Comparison of ENCODE assay signal across 8 cellular contexts in genomic region chr12:122895290-122895689, GRCh38. TPM values are rescaled to one million over a fixed set of nuclear protein-coding genes. Genes with fewer than 3 reads are reported as not detected.
DNase-seq lines count a peak whose midpoint lies in the region; ATAC-seq and TF ChIP-seq lines count a peak whose summit lies in the region.

No MANE protein-coding gene starts in this region.

- intact Hi-C loops in Right ventricle myocardium superior (cut with DNase I): no loop called here

- ATAC-seq in Right ventricle myocardium superior (ENCODE audit: poor library complexity): peak; percentile 21
- no peak for ATAC-seq in GM18861 (IDR thresholded peaks at IDR 0.05; ENCODE audit: unreplicated experiment)
- ATAC-seq in GM21447 (IDR thresholded peaks at IDR 0.05; ENCODE audit: unreplicated experiment): no peak
- ATAC-seq in GM21723 (IDR thresholded peaks at IDR 0.05; ENCODE audit: unreplicated experiment): no peak
- no peak for ATAC-seq in GM18909 (IDR thresholded peaks at IDR 0.05; ENCODE audit: poor library complexity, unreplicated experiment)

- TF ChIP-seq CTCF in GM12864 (IDR thresholded peaks at IDR 0.05; ENCODE audit: low read depth, low read length, missing control alignments): no peak
- no peak for TF ChIP-seq CTCF in WI38 (IDR thresholded peaks at IDR 0.05; ENCODE audit: low read depth, low read length)
- TF ChIP-seq CTCF in retinal pigment epithelial cell (conservative IDR thresholded peaks at IDR 0.05; ENCODE audit: low read depth, low read length): no peak

- H3K4me3 ChIP-seq in GM12864 (ENCODE audit: low read depth, low read length) (peak overlapping the region; percentile 54), WI38 (ENCODE audit: low read depth, low read length) (peak overlapping the region; percentile 99), retinal pigment epithelial cell (ENCODE audit: low read length) (peak overlapping the region; percentile 97)

- DNase-seq in GM12864 (ENCODE audit: low read depth) (no peak), Right ventricle myocardium superior (no peak), retinal pigment epithelial cell (ENCODE audit: low read depth) (no peak)

RNA-seq across cellular contexts. Expression of gene VPS37B, which starts 0.6 kb away (rescaled TPM):
- total RNA-seq in Right ventricle myocardium superior: 23.9 TPM
